9 cellular contexts compared by ENCODE assay signal in genomic region chr17:37848690-37849616, GRCh38.
DNase-seq lines count a peak whose midpoint lies in the region; ATAC-seq and TF ChIP-seq lines count a peak whose summit lies in the region.
"Had no signal": no experiment of that assay in that cellular context is flagged by ENCODE, and none has a peak within 500 bp of the region (broad histone marks: within the 10 kb centered on the region; RNA-seq: fewer than 3 reads in every experiment).

No MANE protein-coding gene starts in this region.

- POLR2A ChIA-PET in WTC11 (lab: Charles Lee), result no interaction called here

- ATAC-seq in activated CD8-positive, alpha-beta memory T cell treated with anti-CD3 and anti-CD28 coated beads, Interleukin-2, amount 10 ng/mL, durations not matched to agents 7 days and 5 days, result peak; percentile 90
- ATAC-seq in HG03432 (IDR thresholded peaks at IDR 0.05; ENCODE audit: unreplicated experiment), result peak; percentile 70
- no peak for ATAC-seq in WTC11
- ATAC-seq in left colon, result peak; percentile 40
- ATAC-seq in HG03469 (IDR thresholded peaks at IDR 0.05; ENCODE audit: unreplicated experiment), result no peak
- no peak for ATAC-seq in GM19351 (IDR thresholded peaks at IDR 0.05; ENCODE audit: unreplicated experiment)

- H3K27me3 Mint-ChIP-seq in activated CD8-positive, alpha-beta memory T cell treated with anti-CD3 and anti-CD28 coated beads, Interleukin-2, amount 10 ng/mL, durations not matched to agents 7 days and 5 days, result peaks cover 10% of the 10 kb centered on the region
- 0 out of 2 replicates have a peak, but pooled peaks cover 2% of the 10 kb centered on the region for H3K27me3 Mint-ChIP-seq in WTC11 (ENCODE audit: low read depth)

- CTCF ChIA-PET in activated CD8-positive, alpha-beta memory T cell treated with anti-CD3 and anti-CD28 coated beads, Interleukin-2, amount 10 ng/mL, durations not matched to agents 7 days and 5 days (lab: Charles Lee), result interaction anchor here (1.2 kb wide), 1 partner anchor 21 kb away, joined by 3 read pairs; no protein-coding TSS in a partner anchor
- CTCF ChIA-PET in WTC11 (lab: Charles Lee), result no interaction called here

- peak overlapping the region; percentile 69 for H3K27ac Mint-ChIP-seq in activated CD8-positive, alpha-beta memory T cell treated with anti-CD3 and anti-CD28 coated beads, Interleukin-2, amount 10 ng/mL, durations not matched to agents 7 days and 5 days
- no peak overlapping the region for H3K27ac Mint-ChIP-seq in WTC11

- peak; percentile 75 for DNase-seq in activated CD8-positive, alpha-beta memory T cell treated with anti-CD3 and anti-CD28 coated beads, Interleukin-2, amount 10 ng/mL, durations not matched to agents 7 days and 5 days
- no peak for DNase-seq in activated CD8-positive, alpha-beta memory T cell treated with anti-CD3 and anti-CD28 coated beads, Interleukin-2, amount 50 U/mL, for 4 hours
- no peak for DNase-seq in WTC11 (ENCODE audit: low spot score)
- no peak for DNase-seq in left colon
- no peak for DNase-seq in SHP77 (lab: John Stamatoyannopoulos, UW)
- DNase-seq: right cardiac atrium had no signal

- H3K36me3 Mint-ChIP-seq in activated CD8-positive, alpha-beta memory T cell treated with anti-CD3 and anti-CD28 coated beads, Interleukin-2, amount 10 ng/mL, durations not matched to agents 7 days and 5 days, result peaks cover 3% of the 10 kb centered on the region
- no peaks in the 10 kb centered on the region for H3K36me3 Mint-ChIP-seq in WTC11

- peaks cover 45% of the 10 kb centered on the region for H3K4me1 Mint-ChIP-seq in activated CD8-positive, alpha-beta memory T cell treated with anti-CD3 and anti-CD28 coated beads, Interleukin-2, amount 10 ng/mL, durations not matched to agents 7 days and 5 days
- no peaks in the 10 kb centered on the region for H3K4me1 Mint-ChIP-seq in WTC11

- intact Hi-C loops in left colon (cut with DNase I, micrococcal nuclease), result no loop called here

- TF ChIP-seq CTCF in WTC11 (IDR thresholded peaks at IDR 0.05), result no peak

- H3K9me3 Mint-ChIP-seq in activated CD8-positive, alpha-beta memory T cell treated with anti-CD3 and anti-CD28 coated beads, Interleukin-2, amount 10 ng/mL, durations not matched to agents 7 days and 5 days (ENCODE audit: low read depth), result no peaks in the 10 kb centered on the region
- no peaks in the 10 kb centered on the region for H3K9me3 Mint-ChIP-seq in WTC11

- no peak overlapping the region for H3K4me3 Mint-ChIP-seq in activated CD8-positive, alpha-beta memory T cell treated with anti-CD3 and anti-CD28 coated beads, Interleukin-2, amount 10 ng/mL, durations not matched to agents 7 days and 5 days
- H3K4me3 Mint-ChIP-seq in WTC11, result no peak overlapping the region

TF ChIP-seq in WTC11, 78 proteins besides CTCF, POLR2A, EP300 and RAD21:
- TF ChIP-seq HMGA2 (CRISPR knock-in tag; IDR thresholded peaks at IDR 0.05) (peak; percentile 97), GTF2I (CRISPR knock-in tag; conservative IDR thresholded peaks at IDR 0.05) (no peak)

Comparison
In these comparisons a context has a peak if more than half of its experiments do, and no peak if none do; other contexts are left out.
1. ATAC-seq: peak in activated CD8-positive, alpha-beta memory T cell treated with anti-CD3 and anti-CD28 coated beads, Interleukin-2, amount 10 ng/mL, durations not matched to agents 7 days and 5 days (single experiment), HG03432 (single experiment) and left colon (single experiment); none in WTC11 (single experiment), HG03469 (single experiment) and GM19351 (single experiment).